In the genomic region with DNA sequence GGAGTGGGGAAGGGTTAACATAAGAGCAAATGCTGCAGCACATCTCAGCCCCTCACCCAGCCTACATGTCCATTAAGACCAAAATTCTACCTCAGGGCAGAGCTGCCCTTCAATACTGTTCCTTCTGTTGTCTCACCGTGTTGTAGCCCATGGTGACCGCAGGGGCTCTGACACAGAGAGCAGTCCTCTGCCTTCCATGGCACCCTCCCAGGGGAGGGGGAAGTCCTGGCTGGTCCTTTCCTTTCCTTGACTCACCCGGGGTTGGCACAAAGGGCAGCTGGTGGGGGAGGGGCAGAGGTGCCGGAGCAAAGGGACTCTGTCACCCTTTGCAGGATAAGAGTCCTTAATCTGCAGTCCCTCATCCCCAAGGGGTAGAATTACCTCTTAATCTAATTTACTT, we compare ENCODE assay signal across 20 cellular contexts. TPM values are rescaled to one million over a fixed set of nuclear protein-coding genes. Genes with fewer than 3 reads are reported as not detected.
A peak's percentile ranks its signal among the peaks of the same experiment; 100 is the strongest.
DNase-seq lines count a peak whose midpoint lies in the region; ATAC-seq and TF ChIP-seq lines count a peak whose summit lies in the region.
"Had no signal": no experiment of that assay in that cellular context is flagged by ENCODE, and none has a peak within 500 bp of the region (broad histone marks: within the 10 kb centered on the region; RNA-seq: fewer than 3 reads in every experiment).

No MANE protein-coding gene starts in this region.

- H3K4me3 ChIP-seq in right atrium auricular region, result no peak overlapping the region
- no peak overlapping the region for H3K4me3 ChIP-seq in right cardiac atrium (ENCODE audit: low read length)
- H3K4me3 ChIP-seq: Peyer's patch, SJSA1 had no signal

- intact Hi-C loops in right cardiac atrium (cut with DNase I), result no loop called here

- H3K27me3 ChIP-seq in right atrium auricular region (no peaks in the 10 kb centered on the region), right cardiac atrium (ENCODE audit: control insufficient read depth, insufficient read depth) (no peaks in the 10 kb centered on the region), foreskin keratinocyte (peaks cover 2% of the 10 kb centered on the region)
- H3K27me3 ChIP-seq: Peyer's patch, SJSA1 had no signal

- no peak for TF ChIP-seq CTCF in right atrium auricular region (IDR thresholded peaks at IDR 0.05)
- no peak for TF ChIP-seq CTCF in foreskin keratinocyte (conservative IDR thresholded peaks at IDR 0.05)

- H3K27ac ChIP-seq in right atrium auricular region (no peak overlapping the region), right cardiac atrium (ENCODE audit: low read length) (no peak overlapping the region), foreskin keratinocyte (no peak overlapping the region)
- H3K27ac ChIP-seq: C4-2B, Peyer's patch, SJSA1 had no signal

- H3K36me3 ChIP-seq in right atrium auricular region, result no peaks in the 10 kb centered on the region
- H3K36me3 ChIP-seq: Peyer's patch had no signal

- 37% methylated on average over 4 of the region's 4 CpGs for WGBS in right cardiac atrium

- H3K9me3 ChIP-seq in right atrium auricular region, result no peaks in the 10 kb centered on the region
- H3K9me3 ChIP-seq in right cardiac atrium (ENCODE audit: control insufficient read depth, low read length), result no peaks in the 10 kb centered on the region
- H3K9me3 ChIP-seq: Peyer's patch, SJSA1 had no signal

- DNase-seq in right atrium auricular region (ENCODE audit: low spot score) (peak; percentile 30), right cardiac atrium (no peak), NCI-H82 (lab: John Stamatoyannopoulos, UW) (peak; percentile 51), foreskin keratinocyte (no peak), inferior parietal cortex (ENCODE audit: extremely low spot score) (no peak), NCI-H2171 (lab: John Stamatoyannopoulos, UW) (no peak)
- DNase-seq: Calu3; CD8-positive, alpha-beta memory T cell; DMS153; GOT3; Kasumi-1; NCI-H1092 treated with DMSO at 0.1 percent for 48 hours; NCI-H146; NCI-H2029 treated with DMSO at 0.1 percent for 48 hours; NCI-H2171 treated with DMSO at 0.1 percent for 48 hours; NCI-H524 treated with DMSO at 0.1 percent for 48 hours; Peyer's patch had no signal

- H3K4me1 ChIP-seq in right atrium auricular region, result no peaks in the 10 kb centered on the region
- no peaks in the 10 kb centered on the region for H3K4me1 ChIP-seq in right cardiac atrium (ENCODE audit: control insufficient read depth, insufficient read depth, low read length)
- H3K4me1 ChIP-seq in foreskin keratinocyte, result no peaks in the 10 kb centered on the region
- H3K4me1 ChIP-seq: Peyer's patch had no signal

- ATAC-seq in right cardiac atrium (no peak), foreskin keratinocyte (peak; percentile 16), GM21528 (IDR thresholded peaks at IDR 0.05; ENCODE audit: low FRiP score, unreplicated experiment) (no peak)

RNA-seq across cellular contexts. Expression of a gene that starts 15.2 kb away (rescaled TPM):
- not detected for total RNA-seq in right atrium auricular region
- total RNA-seq in right cardiac atrium, result not detected
- polyA plus RNA-seq in right cardiac atrium, result not detected
- total RNA-seq in foreskin keratinocyte, result not detected in 2 replicates
- polyA plus RNA-seq in foreskin keratinocyte, result not detected in 2 replicates
- total RNA-seq: Calu3; CD8-positive, alpha-beta memory T cell had no signal
- polyA plus RNA-seq: CD8-positive, alpha-beta memory T cell had no signal

Comparison
In these comparisons a context has a peak if more than half of its experiments do, and no peak if none do; other contexts are left out.
1. DNase-seq: peak in right atrium auricular region (single experiment) and NCI-H82 (single experiment); none in right cardiac atrium (0 of 3), foreskin keratinocyte (0 of 2), inferior parietal cortex (single experiment) and NCI-H2171 (single experiment).